ENCODE assay signal across 38 cellular contexts in genomic region chr2:131426727-131427126, GRCh38. TPM values are rescaled to one million over a fixed set of nuclear protein-coding genes. Genes with fewer than 3 reads are reported as not detected.
A peak's percentile ranks its signal among the peaks of the same experiment; 100 is the strongest.
DNase-seq lines count a peak whose midpoint lies in the region; ATAC-seq, FAIRE-seq and TF ChIP-seq lines count a peak whose summit lies in the region.
"Had no signal": no experiment of that assay in that cellular context is flagged by ENCODE, and none has a peak within 500 bp of the region (broad histone marks: within the 10 kb centered on the region; RNA-seq: fewer than 3 reads in every experiment).

No MANE protein-coding gene starts in this region.

- in situ Hi-C loops in K562 (cut with MboI) = no loop called here

- TF ChIP-seq EP300 in K562 (IDR thresholded peaks at IDR 0.05; ENCODE audit: low read length) = no peak

- no peak for TF ChIP-seq POLR2A in K562 (conservative IDR thresholded peaks at IDR 0.05)

- 1% methylated on average over 5 of the region's 5 CpGs for WGBS in K562 (ENCODE audit: insufficient coverage, low coverage, missing lambda C conversion rate)

- no peak overlapping the region for H3K4me3 ChIP-seq in K562
- no peak overlapping the region for H3K4me3 ChIP-seq in CD4-positive, alpha-beta memory T cell (ENCODE audit: low read length in 2 of 2)
- H3K4me3 ChIP-seq: cardiac muscle cell, GM23338, heart right ventricle, prostate gland, sigmoid colon, upper lobe of left lung had no signal

- H4K20me1 ChIP-seq in K562 (replicated peaks; ENCODE audit: control insufficient read depth, insufficient read depth, low read length) = no peaks in the 10 kb centered on the region

- H3K36me3 Mint-ChIP-seq in activated CD4-positive, alpha-beta memory T cell treated with anti-CD3 and anti-CD28 coated beads, Interleukin-2, amount 10 ng/mL, durations not matched to agents 7 days and 5 days (ENCODE audit: low read depth) = no peaks in the 10 kb centered on the region
- no peaks in the 10 kb centered on the region for H3K36me3 Mint-ChIP-seq in activated CD4-positive, alpha-beta memory T cell treated with anti-CD3 and anti-CD28 coated beads for 36 hours
- no peaks in the 10 kb centered on the region for H3K36me3 Mint-ChIP-seq in CD4-positive, alpha-beta memory T cell

- no peak for FAIRE-seq in K562 (lab: Jason Lieb, UNC)
- FAIRE-seq: astrocyte, colon, endothelial cell of umbilical vein, frontal cortex, keratinocyte, RCC 7860 had no signal

- no peak overlapping the region for H3K9ac ChIP-seq in K562 (ENCODE audit: insufficient read depth in 1 of 2, low read depth in 2 of 2, low read length in 2 of 2)

- intact Hi-C loops in activated CD4-positive, alpha-beta memory T cell treated with anti-CD3 and anti-CD28 coated beads for 36 hours (cut with micrococcal nuclease) = loop anchor here (5.0 kb wide), 1 partner anchor 66 kb away; the partner anchor contains the start of gene MZT2A
- intact Hi-C loops in K562 (cut with micrococcal nuclease) = no loop called here
- intact Hi-C loops in CD4-positive, alpha-beta memory T cell (cut with micrococcal nuclease) = no loop called here

- peaks cover 64% of the 10 kb centered on the region for H3K27me3 Mint-ChIP-seq in activated CD4-positive, alpha-beta memory T cell treated with anti-CD3 and anti-CD28 coated beads, Interleukin-2, amount 10 ng/mL, durations not matched to agents 7 days and 5 days
- H3K27me3 Mint-ChIP-seq in activated CD4-positive, alpha-beta memory T cell treated with anti-CD3 and anti-CD28 coated beads for 36 hours = peaks cover 61% of the 10 kb centered on the region
- H3K27me3 Mint-ChIP-seq in CD4-positive, alpha-beta memory T cell = peaks cover 58 to 59% of the 10 kb centered on the region in 2 donors

- no peaks in the 10 kb centered on the region for H3K9me1 ChIP-seq in K562 (ENCODE audit: control insufficient read depth, insufficient read depth, low read length)

- DNase-seq in activated CD4-positive, alpha-beta memory T cell treated with anti-CD3 and anti-CD28 coated beads, Interleukin-2, amount 10 ng/mL, durations not matched to agents 7 days and 5 days = no peak
- no peak for DNase-seq in activated CD4-positive, alpha-beta memory T cell treated with anti-CD3 and anti-CD28 coated beads for 36 hours
- DNase-seq in K562 (ENCODE audit: extremely low read depth in 1 of 4, low spot score in 3 of 4) (no peak), RPMI8226 (no peak)
- no peak for DNase-seq in CD4-positive, alpha-beta memory T cell
- DNase-seq: activated CD4-positive, alpha-beta T cell treated with anti-CD3 and anti-CD28 coated beads, Interleukin-2, amount 10 ng/mL, durations not matched to agents 7 days and 5 days; activated CD8-positive, alpha-beta memory T cell treated with anti-CD3 and anti-CD28 coated beads, Interleukin-2, amount 50 U/mL, for 4 hours; activated effector memory CD4-positive, alpha-beta T cell treated with Interleukin-2 at 50 U/mL for 16 hours; Calu3; DMS79; heart right ventricle; IMR-90; left ventricle myocardium superior; NCI-H1092; NCI-H187; NCI-H2171; NCI-H82; sigmoid colon; stimulated activated CD4-positive, alpha-beta T cell treated with anti-CD3 and anti-CD28 coated beads, Interleukin-4, amount 100 ng/mL, for 1 hour; substantia nigra; T-helper 9 cell; upper lobe of left lung had no signal

- H3K36me3 ChIP-seq in KOPT-K1 (ENCODE audit: insufficient read depth, low read length) = no peaks in the 10 kb centered on the region
- no peaks in the 10 kb centered on the region for H3K36me3 ChIP-seq in K562 (ENCODE audit: control insufficient read depth, insufficient read depth, low read length)
- no peaks in the 10 kb centered on the region for H3K36me3 ChIP-seq in CD4-positive, alpha-beta memory T cell (ENCODE audit: insufficient read depth, low read length)
- H3K36me3 ChIP-seq: cardiac muscle cell, heart right ventricle, prostate gland, sigmoid colon, upper lobe of left lung had no signal

- no TSS peak for BruUV-seq in K562 (replicated peaks; lab: Mats Ljungman, UMichigan)

- H3K4me3 Mint-ChIP-seq in activated CD4-positive, alpha-beta memory T cell treated with anti-CD3 and anti-CD28 coated beads, Interleukin-2, amount 10 ng/mL, durations not matched to agents 7 days and 5 days = peak overlapping the region; percentile 6
- no peak overlapping the region for H3K4me3 Mint-ChIP-seq in activated CD4-positive, alpha-beta memory T cell treated with anti-CD3 and anti-CD28 coated beads for 36 hours
- no peak overlapping the region for H3K4me3 Mint-ChIP-seq in CD4-positive, alpha-beta memory T cell
- H3K4me3 Mint-ChIP-seq: GM23338 had no signal

- no peak overlapping the region for H3K4me2 ChIP-seq in K562 (ENCODE audit: insufficient read depth, low read length)
- H3K4me2 ChIP-seq: GM23338 had no signal

- TF ChIP-seq RAD21 in K562 (CRISPR knock-in tag; conservative IDR thresholded peaks at IDR 0.05 in 1 of 2, IDR thresholded peaks at IDR 0.05 in 1 of 2) = no peak

- H3K79me2 ChIP-seq in K562 (ENCODE audit: control insufficient read depth, insufficient read depth, low read length) = no peaks in the 10 kb centered on the region

- peaks cover 46% of the 10 kb centered on the region in 2 experiments for H3K27me3 ChIP-seq in K562 (ENCODE audit: control insufficient read depth in 2 of 2, insufficient read depth in 2 of 2, low read length in 2 of 2)
- peaks cover 5% of the 10 kb centered on the region for H3K27me3 ChIP-seq in CD4-positive, alpha-beta memory T cell (ENCODE audit: insufficient read depth, low read length)

- H3K27ac Mint-ChIP-seq in activated CD4-positive, alpha-beta memory T cell treated with anti-CD3 and anti-CD28 coated beads, Interleukin-2, amount 10 ng/mL, durations not matched to agents 7 days and 5 days = peak overlapping the region; percentile 27
- H3K27ac Mint-ChIP-seq in activated CD4-positive, alpha-beta memory T cell treated with anti-CD3 and anti-CD28 coated beads for 36 hours = no peak overlapping the region
- H3K27ac Mint-ChIP-seq in CD4-positive, alpha-beta memory T cell = no peak overlapping the region
- H3K27ac Mint-ChIP-seq: activated CD4-positive, alpha-beta T cell treated with anti-CD3 and anti-CD28 coated beads, Interleukin-2, amount 10 ng/mL, durations not matched to agents 7 days and 5 days; GM23338 had no signal

- ATAC-seq in GM19351 (IDR thresholded peaks at IDR 0.05; ENCODE audit: unreplicated experiment) = peak; percentile 71
- ATAC-seq in K562 = no peak
- ATAC-seq in GM21825 (IDR thresholded peaks at IDR 0.05; ENCODE audit: unreplicated experiment) = no peak
- ATAC-seq: GM23338, heart right ventricle, left ventricle myocardium superior had no signal

- POLR2A ChIA-PET in activated CD4-positive, alpha-beta memory T cell treated with anti-CD3 and anti-CD28 coated beads, Interleukin-2, amount 10 ng/mL, durations not matched to agents 7 days and 5 days (lab: Charles Lee) = no interaction called here
- POLR2A ChIA-PET in activated CD4-positive, alpha-beta memory T cell treated with anti-CD3 and anti-CD28 coated beads for 36 hours (lab: Charles Lee) = no interaction called here
- POLR2A ChIA-PET in K562 (lab: Yijun Ruan, JAX) = no interaction called here
- POLR2A ChIA-PET in CD4-positive, alpha-beta memory T cell (lab: Charles Lee; ENCODE audit: partially characterized antibody) = no interaction called here

- TF ChIP-seq CTCF in K562 (IDR thresholded peaks at IDR 0.05 in 2 of 3, conservative IDR thresholded peaks at IDR 0.05 in 1 of 3; ENCODE audit: insufficient read depth in 2 of 3, low read depth in 1 of 3, low read length in 3 of 3) = no peak

- peak overlapping the region; percentile 83 for H3K27ac ChIP-seq in KOPT-K1 (ENCODE audit: low read depth, low read length, poor library complexity, severe bottlenecking)
- no peak overlapping the region for H3K27ac ChIP-seq in K562 (ENCODE audit: extremely low read depth, low read depth, low read length)
- H3K27ac ChIP-seq in CD4-positive, alpha-beta memory T cell (ENCODE audit: low read depth, low read length) = no peak overlapping the region
- H3K27ac ChIP-seq: cardiac muscle cell, heart right ventricle, prostate gland, sigmoid colon, upper lobe of left lung, VCaP had no signal

- H3K9me3 ChIP-seq in KOPT-K1 (ENCODE audit: insufficient read depth, low read length, poor library complexity, severe bottlenecking) (no peaks in the 10 kb centered on the region), K562 (replicated peaks; ENCODE audit: control insufficient read depth, insufficient read depth, low read depth, low read length) (no peaks in the 10 kb centered on the region)
- no peaks in the 10 kb centered on the region for H3K9me3 ChIP-seq in CD4-positive, alpha-beta memory T cell (ENCODE audit: control insufficient read depth in 1 of 2, low read length in 2 of 2)
- H3K9me3 ChIP-seq: heart right ventricle, prostate gland, sigmoid colon, upper lobe of left lung had no signal

- H3K4me1 Mint-ChIP-seq in activated CD4-positive, alpha-beta memory T cell treated with anti-CD3 and anti-CD28 coated beads, Interleukin-2, amount 10 ng/mL, durations not matched to agents 7 days and 5 days = peaks cover 12% of the 10 kb centered on the region
- H3K4me1 Mint-ChIP-seq in activated CD4-positive, alpha-beta memory T cell treated with anti-CD3 and anti-CD28 coated beads for 36 hours (ENCODE audit: low read depth) = peaks cover 9% of the 10 kb centered on the region
- peaks cover 3 to 8% (median 5%) of the 10 kb centered on the region in 4 donors for H3K4me1 Mint-ChIP-seq in CD4-positive, alpha-beta memory T cell

- H3K9me3 Mint-ChIP-seq in activated CD4-positive, alpha-beta memory T cell treated with anti-CD3 and anti-CD28 coated beads, Interleukin-2, amount 10 ng/mL, durations not matched to agents 7 days and 5 days = no peaks in the 10 kb centered on the region
- H3K9me3 Mint-ChIP-seq in activated CD4-positive, alpha-beta memory T cell treated with anti-CD3 and anti-CD28 coated beads for 36 hours = no peaks in the 10 kb centered on the region
- H3K9me3 Mint-ChIP-seq in CD4-positive, alpha-beta memory T cell = peaks cover 0 to 3% (median 0%) of the 10 kb centered on the region in 8 donors
- H3K9me3 Mint-ChIP-seq: activated CD4-positive, alpha-beta T cell treated with anti-CD3 and anti-CD28 coated beads, Interleukin-2, amount 10 ng/mL, durations not matched to agents 7 days and 5 days had no signal

- H2AFZ ChIP-seq in K562 (ENCODE audit: low read depth, low read length) = no peak overlapping the region
- H2AFZ ChIP-seq: GM23338 had no signal

- peaks cover 0 to 8% of the 10 kb centered on the region in 2 experiments; a peak in 2 of 5 replicates for H3K4me1 ChIP-seq in K562 (replicated peaks in 1 of 2; ENCODE audit: control insufficient read depth in 2 of 2, insufficient read depth in 2 of 2, low read length in 2 of 2)
- H3K4me1 ChIP-seq in CD4-positive, alpha-beta memory T cell (ENCODE audit: insufficient read depth, low read length) = no peaks in the 10 kb centered on the region
- H3K4me1 ChIP-seq: heart right ventricle, prostate gland, sigmoid colon had no signal

- CTCF ChIA-PET in activated CD4-positive, alpha-beta memory T cell treated with anti-CD3 and anti-CD28 coated beads, Interleukin-2, amount 10 ng/mL, durations not matched to agents 7 days and 5 days (lab: Charles Lee) = interaction anchor here (1.8 kb wide), 2 partner anchors 13 to 66 kb away, joined by 4 to 7 read pairs; no protein-coding TSS in a partner anchor
- CTCF ChIA-PET in activated CD4-positive, alpha-beta memory T cell treated with anti-CD3 and anti-CD28 coated beads for 36 hours (lab: Charles Lee) = interaction anchor here (2.2 to 2.3 kb wide), 2 partner anchors 13 to 66 kb away, joined by 6 to 8 read pairs; no protein-coding TSS in a partner anchor
- CTCF ChIA-PET in K562 (lab: Yijun Ruan, JAX; ENCODE audit: low intra/inter-chr PET ratio) = no interaction called here
- CTCF ChIA-PET in CD4-positive, alpha-beta memory T cell (lab: Charles Lee; ENCODE audit: partially characterized antibody) = interaction anchor here (1.0 to 1.2 kb wide), 2 partner anchors 13 to 14 kb away, joined by 3 read pairs; no protein-coding TSS in a partner anchor

RNA-seq across cellular contexts. Expression of gene TUBA3D, which starts 49.2 kb away (rescaled TPM):
- total RNA-seq in activated CD4-positive, alpha-beta memory T cell treated with anti-CD3 and anti-CD28 coated beads, Interleukin-2, amount 10 ng/mL, durations not matched to agents 7 days and 5 days = not detected
- total RNA-seq in activated CD4-positive, alpha-beta memory T cell treated with anti-CD3 and anti-CD28 coated beads for 36 hours = not detected
- total RNA-seq in K562 (2011; cell fraction: chromatin; rRNA removed; ENCODE audit: low replicate concordance) = not detected in 2 replicates
- not detected in 2 replicates for total RNA-seq in K562 (2011; cell fraction: nucleolus; rRNA removed)
- total RNA-seq in K562 (2011; cell fraction: nucleoplasm; rRNA removed) = not detected in 2 replicates
- total RNA-seq in K562 (2014; rRNA removed) = not detected in 2 replicates
- not detected in 2 replicates for total RNA-seq in K562 (2014; rRNA removed; fragmentation: Illumina TruSeq; extraction: Trizol)
- total RNA-seq in K562 (2015; rRNA removed; fragmentation: Illumina TruSeq; extraction: Trizol) = not detected in 2 replicates
- total RNA-seq in K562 (2021) = not detected in 2 replicates
- polyA plus RNA-seq in K562 (2011; rRNA removed) = 0.14 TPM in 1 of 2 replicates, not detected in the other
- polyA plus RNA-seq in K562 (2011; cell fraction: cytosol; rRNA removed) = 0.43 TPM in 1 of 2 replicates, not detected in the other
- polyA plus RNA-seq in K562 (2011; cell fraction: nucleus; rRNA removed) = 0.07 TPM in 1 of 2 replicates, not detected in the other
- 0.20 and 0.44 TPM in 2 replicates for polyA plus RNA-seq in K562 (2012)
- not detected in 2 replicates for polyA plus RNA-seq in K562 (2014; fragmentation: Illumina TruSeq; extraction: Trizol)
- not detected for polyA plus RNA-seq in K562 (2014; fragmentation: Nextera tagmentation; extraction: Ambion mirVana)
- polyA plus RNA-seq in K562 (2014; rRNA removed) = not detected in 2 replicates
- polyA minus RNA-seq in K562 (2011; rRNA and poly(A)+ RNA removed) = not detected in 2 replicates
- polyA minus RNA-seq in K562 (2011; cell fraction: cytosol; rRNA and poly(A)+ RNA removed) = not detected in 2 replicates
- polyA minus RNA-seq in K562 (2011; cell fraction: nucleus; rRNA and poly(A)+ RNA removed) = not detected in 2 replicates
- not detected for total RNA-seq in CD4-positive, alpha-beta memory T cell
- polyA plus RNA-seq in CD4-positive, alpha-beta memory T cell = not detected
- total RNA-seq: A172; activated CD4-positive, alpha-beta T cell treated with anti-CD3 and anti-CD28 coated beads, Interleukin-2, amount 10 ng/mL, durations not matched to agents 7 days and 5 days; astrocyte; Calu3; cardiac muscle cell; endothelial cell of umbilical vein; frontal cortex; GM23338; IMR-90; mesenteric fat pad; NCI-H460; sigmoid colon; upper lobe of left lung had no signal
- polyA plus RNA-seq: endothelial cell of umbilical vein, IMR-90, keratinocyte had no signal
